In the genomic region with DNA sequence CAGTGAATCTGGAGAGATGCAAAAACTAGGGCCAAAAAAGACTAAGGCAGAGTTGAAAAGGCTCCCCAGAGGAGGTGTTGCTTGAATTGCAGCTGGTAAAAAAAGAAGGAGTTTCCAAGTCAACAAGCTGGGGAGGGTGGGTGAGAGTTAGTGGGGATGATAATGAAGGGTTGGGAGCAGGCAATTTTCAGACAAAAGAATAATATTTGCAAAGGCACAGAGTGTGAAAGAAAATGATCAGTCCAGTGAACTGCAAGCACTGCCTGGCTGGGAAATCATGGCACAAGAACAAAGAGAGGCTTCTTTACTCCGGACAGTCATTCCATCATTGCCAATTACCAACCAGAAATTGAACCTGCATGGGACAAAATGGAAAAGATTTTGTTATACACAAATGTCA, we compare ENCODE assay signal across 19 cellular contexts. TPM values are rescaled to one million over a fixed set of nuclear protein-coding genes. Genes with fewer than 3 reads are reported as not detected.
DNase-seq lines count a peak whose midpoint lies in the region; ATAC-seq and TF ChIP-seq lines count a peak whose summit lies in the region.
"Had no signal": no experiment of that assay in that cellular context is flagged by ENCODE, and none has a peak within 500 bp of the region (broad histone marks: within the 10 kb centered on the region; RNA-seq: fewer than 3 reads in every experiment).

No MANE protein-coding gene starts in this region.

- H2AFZ ChIP-seq in neuronal stem cell (ENCODE audit: low read length) = peak overlapping the region; percentile 49

- H3K4me3 ChIP-seq in neuronal stem cell (ENCODE audit: low read length in 2 of 2) = no peak overlapping the region
- no peak overlapping the region for H3K4me3 ChIP-seq in esophagus muscularis mucosa
- no peak overlapping the region for H3K4me3 ChIP-seq in suprapubic skin
- H3K4me3 ChIP-seq: SJCRH30 had no signal

- no peak overlapping the region for H3K4ac ChIP-seq in neuronal stem cell (ENCODE audit: low read length)

- TF ChIP-seq POLR2A in esophagus muscularis mucosa (IDR thresholded peaks at IDR 0.05; ENCODE audit: low read depth) = no peak
- no peak for TF ChIP-seq POLR2A in suprapubic skin (IDR thresholded peaks at IDR 0.05)

- ATAC-seq in HG03521 (IDR thresholded peaks at IDR 0.05; ENCODE audit: unreplicated experiment) = no peak
- ATAC-seq: PC-3 had no signal

- no peak overlapping the region for H3K9ac ChIP-seq in neuronal stem cell (ENCODE audit: low read depth, low read length, poor library complexity)

- no CpG with 5 or more reads among the region's 1 CpG for WGBS in neuronal stem cell (ENCODE audit: extremely low coverage in 2 of 2, insufficient read length in 2 of 2, insufficient replicate concordance in 1 of 2), 2 donors
- WGBS in esophagus muscularis mucosa = 52% methylated on average over 1 of the region's 1 CpG
- 53% methylated on average over 1 of the region's 1 CpG for WGBS in suprapubic skin

- no peak for TF ChIP-seq EP300 in esophagus muscularis mucosa (IDR thresholded peaks at IDR 0.05)
- TF ChIP-seq EP300 in suprapubic skin (IDR thresholded peaks at IDR 0.05) = no peak

- H3K9me3 ChIP-seq in neuronal stem cell (replicated peaks in 1 of 2; ENCODE audit: control insufficient read depth in 2 of 2, insufficient read depth in 1 of 2, low read depth in 1 of 2, low read length in 2 of 2) (no peaks in the 10 kb centered on the region), esophagus muscularis mucosa (no peaks in the 10 kb centered on the region), suprapubic skin (no peaks in the 10 kb centered on the region)
- H3K9me3 ChIP-seq: SJCRH30 had no signal

- no peak overlapping the region for H4K91ac ChIP-seq in neuronal stem cell (ENCODE audit: low read depth, low read length, poor library complexity)

- no peak overlapping the region for H2BK5ac ChIP-seq in neuronal stem cell (ENCODE audit: low read length)

- DNase-seq in G401 (ENCODE audit: low spot score) (peak; percentile 7), NCI-H748 treated with DMSO at 0.1 percent for 48 hours (lab: John Stamatoyannopoulos, UW) (peak; percentile 10), kidney tubule cell (ENCODE audit: low spot score) (peak; percentile 35), neuronal stem cell (ENCODE audit: low spot score) (no peak), esophagus muscularis mucosa (ENCODE audit: extremely low spot score) (no peak), suprapubic skin (ENCODE audit: low spot score in 2 of 2) (no peak), activated gamma-delta T cell treated with Interleukin-2 at 50 U/mL for 16 hours (no peak)
- DNase-seq: DMS153, H7, NCI-H1092, NCI-H1694 treated with DMSO at 0.1 percent for 48 hours, NCI-H345, NCI-H526 treated with DMSO at 0.1 percent for 48 hours, PC-3, SJCRH30 had no signal

- no peak overlapping the region for H3K14ac ChIP-seq in neuronal stem cell (ENCODE audit: low read length)

- intact Hi-C loops in esophagus muscularis mucosa (cut with DNase I) = no loop called here

- no peak overlapping the region for H2BK120ac ChIP-seq in neuronal stem cell (ENCODE audit: low read depth, low read length)

- H2BK15ac ChIP-seq in neuronal stem cell (ENCODE audit: low read length) = no peak overlapping the region

- H3K18ac ChIP-seq in neuronal stem cell (ENCODE audit: low read length) = no peak overlapping the region

- no peaks in the 10 kb centered on the region for H3K27me3 ChIP-seq in neuronal stem cell (ENCODE audit: control insufficient read depth in 3 of 3, insufficient read depth in 3 of 3, low read depth in 1 of 3, low read length in 3 of 3)
- H3K27me3 ChIP-seq in esophagus muscularis mucosa = no peaks in the 10 kb centered on the region
- H3K27me3 ChIP-seq in suprapubic skin = no peaks in the 10 kb centered on the region
- H3K27me3 ChIP-seq: SJCRH30 had no signal

- no peak overlapping the region for H3K4me2 ChIP-seq in neuronal stem cell (ENCODE audit: insufficient read depth, low read length, poor library complexity, severe bottlenecking)

- H3K4me1 ChIP-seq in neuronal stem cell (ENCODE audit: control insufficient read depth in 2 of 2, insufficient read depth in 1 of 2, low read depth in 1 of 2, low read length in 2 of 2) (peaks cover 4 to 13% of the 10 kb centered on the region in 2 donors), esophagus muscularis mucosa (no peaks in the 10 kb centered on the region), suprapubic skin (no peaks in the 10 kb centered on the region)
- H3K4me1 ChIP-seq: SJCRH30 had no signal

- H3K27ac ChIP-seq in neuronal stem cell (replicated peaks; ENCODE audit: low read length) (no peak overlapping the region), esophagus muscularis mucosa (replicated peaks in 1 of 4) (no peak overlapping the region), suprapubic skin (no peak overlapping the region)
- H3K27ac ChIP-seq: C4-2B, SJCRH30 had no signal

- no peak overlapping the region for H2BK12ac ChIP-seq in neuronal stem cell (ENCODE audit: low read length)

- TF ChIP-seq CTCF in esophagus muscularis mucosa (IDR thresholded peaks at IDR 0.05) (no peak), suprapubic skin (IDR thresholded peaks at IDR 0.05) (no peak)

- no peaks in the 10 kb centered on the region for H3K79me1 ChIP-seq in neuronal stem cell (ENCODE audit: low read depth, low read length)

- no peak overlapping the region for H2AK5ac ChIP-seq in neuronal stem cell (ENCODE audit: low read depth, low read length)

- H3K36me3 ChIP-seq in neuronal stem cell (replicated peaks in 1 of 2; ENCODE audit: control insufficient read depth in 2 of 2, insufficient read depth in 2 of 2, low read length in 2 of 2) (no peaks in the 10 kb centered on the region), esophagus muscularis mucosa (no peaks in the 10 kb centered on the region), suprapubic skin (no peaks in the 10 kb centered on the region)
- H3K36me3 ChIP-seq: SJCRH30 had no signal

- no peak overlapping the region for H3K23ac ChIP-seq in neuronal stem cell (ENCODE audit: low read depth, low read length, poor library complexity)

- H4K8ac ChIP-seq in neuronal stem cell (ENCODE audit: low read depth, low read length) = no peak overlapping the region

- in situ Hi-C loops in G401 (cut with HindIII; ENCODE audit: low sequenced_read_pairs) = no loop called here

RNA-seq across cellular contexts. Expression of a gene that starts 42.2 kb away (rescaled TPM):
- not detected in 2 replicates for total RNA-seq in G401 (2014; rRNA removed; shearing (Covaris generic))
- not detected for polyA plus RNA-seq in neuronal stem cell (2013, experiment 1 of 2)
- not detected for polyA plus RNA-seq in neuronal stem cell (2013, experiment 2 of 2)
- not detected for total RNA-seq in esophagus muscularis mucosa
- total RNA-seq in suprapubic skin = not detected
- total RNA-seq: A673, H7, MCF 10A, PC-3, SJCRH30 had no signal

Comparison
In these comparisons a context has a peak if more than half of its experiments do, and no peak if none do; other contexts are left out.
1. DNase-seq: peak in G401 (single experiment), NCI-H748 treated with DMSO at 0.1 percent for 48 hours (single experiment) and kidney tubule cell (single experiment); none in neuronal stem cell (single experiment), esophagus muscularis mucosa (single experiment), suprapubic skin (0 of 2) and activated gamma-delta T cell treated with Interleukin-2 at 50 U/mL for 16 hours (single experiment).